ENCODE assay signal across 1 cellular context in the genomic region with DNA sequence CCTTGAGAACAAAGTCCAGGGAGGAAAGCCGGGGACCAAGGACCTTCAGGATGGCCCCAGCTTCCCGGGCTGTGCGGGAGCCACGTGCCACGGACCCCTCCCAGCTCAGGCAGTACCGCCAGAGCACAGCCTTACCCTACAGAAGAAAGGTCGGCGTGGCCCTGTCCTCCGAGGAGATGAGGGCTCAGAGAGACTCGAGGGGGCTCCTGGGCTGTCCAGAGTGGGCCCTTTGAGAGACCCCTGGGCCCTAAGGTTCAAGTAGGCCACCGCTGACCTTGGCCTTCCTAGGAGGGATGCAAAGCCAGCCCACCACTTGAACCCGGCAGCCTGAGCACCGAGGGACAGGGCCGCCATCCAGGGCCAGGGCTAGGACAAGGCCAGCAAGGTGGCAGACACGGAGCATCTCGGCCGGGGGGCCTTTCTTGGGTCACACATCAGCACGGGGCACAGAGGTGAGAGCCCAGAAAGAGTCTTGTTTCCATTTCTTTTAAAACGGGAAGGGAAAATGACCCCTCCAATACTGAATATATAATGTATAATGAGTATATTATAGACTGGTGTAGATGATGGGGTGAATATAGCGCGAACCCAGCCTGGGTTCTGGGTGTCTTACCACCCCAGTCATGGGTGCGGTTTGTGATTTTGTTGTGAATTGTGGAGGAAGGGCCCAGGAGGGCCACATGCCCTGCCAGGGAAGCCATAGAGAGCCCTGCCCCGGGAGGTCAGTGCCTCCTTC.
TF ChIP-seq lines count a peak whose summit lies in the region.

No MANE protein-coding gene starts in this region.

TF ChIP-seq in HepG2, 621 proteins besides CTCF, POLR2A, EP300 and RAD21 (continued from another document):
- TF ChIP-seq, protein P1, sequence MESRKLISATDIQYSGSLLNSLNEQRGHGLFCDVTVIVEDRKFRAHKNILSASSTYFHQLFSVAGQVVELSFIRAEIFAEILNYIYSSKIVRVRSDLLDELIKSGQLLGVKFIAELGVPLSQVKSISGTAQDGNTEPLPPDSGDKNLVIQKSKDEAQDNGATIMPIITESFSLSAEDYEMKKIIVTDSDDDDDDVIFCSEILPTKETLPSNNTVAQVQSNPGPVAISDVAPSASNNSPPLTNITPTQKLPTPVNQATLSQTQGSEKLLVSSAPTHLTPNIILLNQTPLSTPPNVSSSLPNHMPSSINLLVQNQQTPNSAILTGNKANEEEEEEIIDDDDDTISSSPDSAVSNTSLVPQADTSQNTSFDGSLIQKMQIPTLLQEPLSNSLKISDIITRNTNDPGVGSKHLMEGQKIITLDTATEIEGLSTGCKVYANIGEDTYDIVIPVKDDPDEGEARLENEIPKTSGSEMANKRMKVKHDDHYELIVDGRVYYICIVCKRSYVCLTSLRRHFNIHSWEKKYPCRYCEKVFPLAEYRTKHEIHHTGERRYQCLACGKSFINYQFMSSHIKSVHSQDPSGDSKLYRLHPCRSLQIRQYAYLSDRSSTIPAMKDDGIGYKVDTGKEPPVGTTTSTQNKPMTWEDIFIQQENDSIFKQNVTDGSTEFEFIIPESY (CRISPR knock-in tag; IDR thresholded peaks at IDR 0.05) = 0 out of 2 replicates have a peak, but pooled peaks have one; percentile 18
